ENCODE assay signal across 10 cellular contexts in the genomic region with DNA sequence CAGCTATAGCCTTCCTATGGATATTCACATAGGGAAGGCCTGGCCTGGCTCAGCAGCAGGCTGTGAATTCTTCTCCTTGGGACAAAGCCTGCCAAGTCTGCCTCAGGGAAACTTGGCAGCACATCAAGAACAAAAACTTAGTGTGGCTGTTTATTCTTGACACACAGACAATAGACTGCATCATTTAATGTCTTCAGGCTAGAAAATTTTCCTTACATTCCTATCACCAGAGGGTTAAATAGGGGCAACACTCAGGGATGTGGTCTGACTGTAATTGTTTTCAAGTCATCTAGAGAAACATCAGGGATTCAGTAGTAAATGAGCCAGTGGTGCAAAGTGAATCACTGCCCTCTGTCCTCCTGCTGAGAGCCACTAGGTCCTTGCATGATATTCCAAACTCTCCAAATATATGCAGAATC.
DNase-seq lines count a peak whose midpoint lies in the region; TF ChIP-seq lines count a peak whose summit lies in the region.
"Had no signal": no experiment of that assay in that cellular context is flagged by ENCODE, and none has a peak within 500 bp of the region (broad histone marks: within the 10 kb centered on the region; RNA-seq: fewer than 3 reads in every experiment).

No MANE protein-coding gene starts in this region.

- TF ChIP-seq CTCF in BJ (IDR thresholded peaks at IDR 0.05; ENCODE audit: insufficient read depth, low read depth, low read length), result 0 out of 2 replicates have a peak, but pooled peaks have one; percentile 8
- TF ChIP-seq CTCF in fibroblast of pulmonary artery (IDR thresholded peaks at IDR 0.05; ENCODE audit: low read length, missing control alignments), result peak; percentile 17
- TF ChIP-seq CTCF in osteoblast (IDR thresholded peaks at IDR 0.05; ENCODE audit: extremely low read depth, low read depth, low read length), result no peak
- TF ChIP-seq CTCF in H9 (conservative IDR thresholded peaks at IDR 0.05), result no peak

- no peak overlapping the region for H3K4me2 ChIP-seq in osteoblast (ENCODE audit: insufficient read depth, low read length)
- no peak overlapping the region for H3K4me2 ChIP-seq in H9 (ENCODE audit: insufficient read depth, insufficient read length, low read length)

- H3K4me1 ChIP-seq in NT2/D1 (ENCODE audit: insufficient read depth, insufficient read length) (no peaks in the 10 kb centered on the region), osteoblast (ENCODE audit: insufficient read depth, low read length) (peaks cover 50% of the 10 kb centered on the region), H9 (ENCODE audit: insufficient read depth, low read length) (no peaks in the 10 kb centered on the region)

- H2AK5ac ChIP-seq in H9 (ENCODE audit: insufficient read length, low read length), result no peak overlapping the region

- no peak overlapping the region for H3K14ac ChIP-seq in H9 (ENCODE audit: insufficient read depth, low read length)

- no peak overlapping the region for H4K91ac ChIP-seq in H9 (ENCODE audit: insufficient read length, low read depth, low read length)

- H2BK5ac ChIP-seq in H9 (ENCODE audit: insufficient read length, low read length), result no peak overlapping the region

- POLR2A ChIA-PET in BJ (lab: Charles Lee), result interaction anchor here (0.6 kb wide), 1 partner anchor 102 kb away, joined by 3 read pairs; no protein-coding TSS in a partner anchor

- H3K56ac ChIP-seq in H9 (ENCODE audit: insufficient read length, low read depth, low read length), result no peak overlapping the region

- no peak overlapping the region for H4K8ac ChIP-seq in H9 (replicated peaks; ENCODE audit: insufficient read length, low read depth, low read length)

- H3T11ph ChIP-seq in H9 (ENCODE audit: low read length), result no peak overlapping the region

- H3K27ac ChIP-seq in osteoblast (ENCODE audit: low read depth, low read length) (peak overlapping the region; percentile 31), H9 (ENCODE audit: insufficient read length, low read depth, low read length) (no peak overlapping the region)

- no peaks in the 10 kb centered on the region for H3K79me2 ChIP-seq in osteoblast (ENCODE audit: insufficient read depth, low read length)
- H3K79me2 ChIP-seq in H9 (ENCODE audit: insufficient read depth, low read length), result no peaks in the 10 kb centered on the region

- H3K36me3 Mint-ChIP-seq in H9 (ENCODE audit: insufficient read depth in 1 of 3, low read depth in 3 of 3), result no peaks in the 10 kb centered on the region

- H4K20me1 ChIP-seq in osteoblast (ENCODE audit: insufficient read depth, low read length) (no peaks in the 10 kb centered on the region), H9 (ENCODE audit: control insufficient read depth, insufficient read depth, insufficient read length) (no peaks in the 10 kb centered on the region)

- H3K4me3 ChIP-seq in BJ (ENCODE audit: low read depth, low read length) (no peak overlapping the region), NT2/D1 (ENCODE audit: insufficient read length, low read depth) (no peak overlapping the region), fibroblast of pulmonary artery (replicated peaks; ENCODE audit: low read depth, low read length) (no peak overlapping the region), osteoblast (ENCODE audit: insufficient read depth, low read length) (no peak overlapping the region)

- H3K9ac ChIP-seq in NT2/D1 (ENCODE audit: insufficient read length, low read depth), result no peak overlapping the region
- H3K9ac ChIP-seq in H9 (ENCODE audit: extremely low read depth, insufficient read length, low read length), result no peak overlapping the region

- no peak overlapping the region for H3K23ac ChIP-seq in H9 (ENCODE audit: insufficient read length, low read depth, low read length)

- H2BK20ac ChIP-seq in H9 (ENCODE audit: low read depth, low read length, poor library complexity, severe bottlenecking), result no peak overlapping the region

- no peak overlapping the region for H4K5ac ChIP-seq in H9 (ENCODE audit: insufficient read length, low read depth, low read length)

- H3K9me3 Mint-ChIP-seq in H9, result no peaks in the 10 kb centered on the region

- no peak overlapping the region for H2BK120ac ChIP-seq in H9 (ENCODE audit: low read depth, low read length, poor library complexity, severe bottlenecking)

- H3K27ac Mint-ChIP-seq in H9, result no peak overlapping the region

- no peak for TF ChIP-seq POLR2A in erythroblast (IDR thresholded peaks at IDR 0.05; ENCODE audit: low read length)

- no peaks in the 10 kb centered on the region for H3K36me3 ChIP-seq in BJ (ENCODE audit: control insufficient read depth, insufficient read depth, low read length)
- no peaks in the 10 kb centered on the region for H3K36me3 ChIP-seq in NT2/D1 (ENCODE audit: insufficient read depth, insufficient read length, low read length)
- H3K36me3 ChIP-seq in osteoblast (ENCODE audit: insufficient read depth, low read length), result peaks cover 10% of the 10 kb centered on the region

- no peak overlapping the region for H2BK12ac ChIP-seq in H9 (ENCODE audit: insufficient read length, low read depth, low read length)

- no peaks in the 10 kb centered on the region for H3K9me3 ChIP-seq in NT2/D1 (ENCODE audit: insufficient read depth, low read length)
- H3K9me3 ChIP-seq in osteoblast (ENCODE audit: low read depth, low read length), result no peaks in the 10 kb centered on the region
- H3K9me3 ChIP-seq in H9 (ENCODE audit: control insufficient read depth, low read depth, low read length), result no peaks in the 10 kb centered on the region

- H3K27me3 Mint-ChIP-seq in H9 (ENCODE audit: low read depth), result no peaks in the 10 kb centered on the region

- peak; percentile 53 for DNase-seq in BJ (ENCODE audit: low read depth)
- DNase-seq in NT2/D1 (ENCODE audit: low read depth, low spot score), result peak; percentile 59
- DNase-seq in fibroblast of pulmonary artery (ENCODE audit: low read depth), result peak; percentile 95
- DNase-seq in osteoblast (ENCODE audit: insufficient read length, low spot score, missing footprints), result no peak
- DNase-seq in H9, result no peak
- DNase-seq in MV-4-11 (lab: John Stamatoyannopoulos, UW), result no peak
- no peak for DNase-seq in stimulated activated CD4-positive, alpha-beta T cell treated with anti-CD3 and anti-CD28 coated beads, Interleukin-4, amount 100 ng/mL, for 1 hour
- DNase-seq in erythroblast (lab: John Stamatoyannopoulos, UW), result no peak
- DNase-seq: amniotic stem cell, DMS53 had no signal

- H3K23me2 ChIP-seq in H9 (ENCODE audit: insufficient read length, low read depth, low read length, poor library complexity, severe bottlenecking), result no peaks in the 10 kb centered on the region

- H2AFZ ChIP-seq in osteoblast (ENCODE audit: low read length), result no peak overlapping the region
- no peak overlapping the region for H2AFZ ChIP-seq in H9 (ENCODE audit: low read length)

- H3K18ac ChIP-seq in H9 (ENCODE audit: insufficient read length, low read depth, low read length), result no peak overlapping the region

- no peak overlapping the region for H3K4me3 Mint-ChIP-seq in H9

- H3K4me1 Mint-ChIP-seq in H9, result peaks cover 11 to 17% of the 10 kb centered on the region in 2 experiments

- no peaks in the 10 kb centered on the region for H3K27me3 ChIP-seq in BJ (ENCODE audit: control insufficient read depth, insufficient read depth, low read length)
- no peaks in the 10 kb centered on the region for H3K27me3 ChIP-seq in NT2/D1 (ENCODE audit: insufficient read depth, insufficient read length)
- H3K27me3 ChIP-seq in osteoblast (ENCODE audit: insufficient read depth, low read length), result no peaks in the 10 kb centered on the region
- no peaks in the 10 kb centered on the region for H3K27me3 ChIP-seq in H9 (ENCODE audit: insufficient read depth, low read length)

- CTCF ChIA-PET in BJ (lab: Yijun Ruan, JAX), result interaction anchor here (0.7 kb wide), 1 partner anchor 59 kb away, joined by 4 read pairs; no protein-coding TSS in a partner anchor

- H3K79me1 ChIP-seq in H9 (ENCODE audit: insufficient read depth, low read depth, low read length, poor library complexity, severe bottlenecking), result no peaks in the 10 kb centered on the region

- H3K4ac ChIP-seq in H9 (ENCODE audit: low read depth, low read length), result no peak overlapping the region

- no peak overlapping the region for H2BK15ac ChIP-seq in H9 (ENCODE audit: low read depth, low read length)

Comparison
In these comparisons a context has a peak if more than half of its experiments do, and no peak if none do; other contexts are left out.
1. DNase-seq: peak in BJ (single experiment), NT2/D1 (single experiment) and fibroblast of pulmonary artery (single experiment); none in osteoblast (single experiment), H9 (single experiment), MV-4-11 (single experiment), stimulated activated CD4-positive, alpha-beta T cell treated with anti-CD3 and anti-CD28 coated beads, Interleukin-4, amount 100 ng/mL, for 1 hour (single experiment) and erythroblast (0 of 2).
2. CTCF ChIP-seq: peak in BJ (single experiment) and fibroblast of pulmonary artery (single experiment); none in osteoblast (single experiment) and H9 (single experiment).